Comparison of ENCODE assay signal across 8 cellular contexts in genomic region chr1:33433509-33434362, GRCh38. TPM values are rescaled to one million over a fixed set of nuclear protein-coding genes. Genes with fewer than 3 reads are reported as not detected.
DNase-seq lines count a peak whose midpoint lies in the region; ATAC-seq, FAIRE-seq and TF ChIP-seq lines count a peak whose summit lies in the region.

No MANE protein-coding gene starts in this region.

- no peaks in the 10 kb centered on the region for H3K27me3 ChIP-seq in astrocyte (ENCODE audit: insufficient read depth, low read length)
- H3K27me3 ChIP-seq in right lobe of liver, result no peaks in the 10 kb centered on the region

- H3K4me3 Mint-ChIP-seq in astrocyte (ENCODE audit: unreplicated experiment), result no peak overlapping the region
- H3K4me3 Mint-ChIP-seq in glutamatergic neuron (ENCODE audit: unreplicated experiment), result no peak overlapping the region

- no peaks in the 10 kb centered on the region for H3K9me3 ChIP-seq in astrocyte (ENCODE audit: insufficient read depth, low read depth, low read length)
- no peaks in the 10 kb centered on the region for H3K9me3 ChIP-seq in right lobe of liver

- TF ChIP-seq CTCF in astrocyte (IDR thresholded peaks at IDR 0.05; ENCODE audit: insufficient read depth, low read depth, low read length), result no peak
- no peak for TF ChIP-seq CTCF in right lobe of liver (IDR thresholded peaks at IDR 0.05)
- no peak for TF ChIP-seq CTCF in glutamatergic neuron (IDR thresholded peaks at IDR 0.05; ENCODE audit: partially characterized antibody, unreplicated experiment)

- no peak overlapping the region for H2AFZ ChIP-seq in astrocyte (ENCODE audit: low read depth, low read length)

- peak overlapping the region; percentile 77 for H3K27ac Mint-ChIP-seq in astrocyte (ENCODE audit: unreplicated experiment)
- no peak overlapping the region for H3K27ac Mint-ChIP-seq in glutamatergic neuron (ENCODE audit: unreplicated experiment)

- H3K9ac ChIP-seq in astrocyte (ENCODE audit: low read length), result no peak overlapping the region

- WGBS in right lobe of liver (ENCODE audit: insufficient coverage, low coverage, low lambda C conversion rate, missing lambda C conversion rate), result 47% methylated on average over 3 of the region's 3 CpGs

- H3K4me1 Mint-ChIP-seq in astrocyte (ENCODE audit: low read depth, unreplicated experiment), result peaks cover 39% of the 10 kb centered on the region
- peaks cover 37% of the 10 kb centered on the region for H3K4me1 Mint-ChIP-seq in glutamatergic neuron (ENCODE audit: low read depth, unreplicated experiment)

- peaks cover 9% of the 10 kb centered on the region for H4K20me1 ChIP-seq in astrocyte (ENCODE audit: insufficient read depth, low read length)

- FAIRE-seq in astrocyte (lab: Jason Lieb, UNC), result peak; percentile 98

- peaks cover 18% of the 10 kb centered on the region for H3K79me2 ChIP-seq in astrocyte (ENCODE audit: insufficient read depth, low read length)

- H3K27ac ChIP-seq in astrocyte (ENCODE audit: low read depth, low read length), result peak overlapping the region; percentile 69
- peak overlapping the region in 1 of 3 donors; percentile 53 for H3K27ac ChIP-seq in right lobe of liver

- DNase-seq in A172 (ENCODE audit: low spot score) (peak; percentile 98), HS-5 (ENCODE audit: low read depth) (peak; percentile 99), astrocyte (ENCODE audit: low read depth) (peak; percentile 98), right lobe of liver (peak in 1 of 3 donors; percentile 24), glutamatergic neuron (no peak), NCI-H1105 (lab: John Stamatoyannopoulos, UW) (no peak)

- no peaks in the 10 kb centered on the region for H3K27me3 Mint-ChIP-seq in astrocyte (ENCODE audit: low read depth, unreplicated experiment)
- peaks cover 7% of the 10 kb centered on the region for H3K27me3 Mint-ChIP-seq in glutamatergic neuron (ENCODE audit: unreplicated experiment)

- ATAC-seq in right lobe of liver, result peak; percentile 7 to 50 (median 14)
- no peak for ATAC-seq in GM21723 (IDR thresholded peaks at IDR 0.05; ENCODE audit: unreplicated experiment)
- ATAC-seq in GM18519 (IDR thresholded peaks at IDR 0.05; ENCODE audit: low FRiP score, unreplicated experiment), result no peak

- peak overlapping the region; percentile 73 for H3K4me2 ChIP-seq in astrocyte (ENCODE audit: low read length)

- no peak for TF ChIP-seq POLR2A in right lobe of liver (IDR thresholded peaks at IDR 0.05)

- H3K4me1 ChIP-seq in astrocyte (ENCODE audit: insufficient read depth, low read length) (peaks cover 45% of the 10 kb centered on the region), right lobe of liver (peaks cover 0 to 8% (median 2%) of the 10 kb centered on the region in 4 donors)

- intact Hi-C loops in right lobe of liver (cut with DNase I), result no loop called here

- H3K36me3 Mint-ChIP-seq in astrocyte (ENCODE audit: low read depth, unreplicated experiment) (no peaks in the 10 kb centered on the region), glutamatergic neuron (ENCODE audit: unreplicated experiment) (no peaks in the 10 kb centered on the region)

- H3K4me3 ChIP-seq in astrocyte (ENCODE audit: insufficient read depth, low read depth, low read length), result no peak overlapping the region
- H3K4me3 ChIP-seq in right lobe of liver, result no peak overlapping the region

- no peaks in the 10 kb centered on the region for H3K36me3 ChIP-seq in astrocyte (ENCODE audit: insufficient read depth, low read length)
- H3K36me3 ChIP-seq in right lobe of liver, result no peaks in the 10 kb centered on the region

- H3K9me3 Mint-ChIP-seq in astrocyte (ENCODE audit: unreplicated experiment) (peaks cover 2% of the 10 kb centered on the region), glutamatergic neuron (ENCODE audit: unreplicated experiment) (peaks cover 8% of the 10 kb centered on the region)

RNA-seq across cellular contexts. Expression of gene PHC2, which starts 2.8 kb away (rescaled TPM):
- 45.7 and 62.0 TPM in 2 replicates for total RNA-seq in A172 (2014; rRNA removed; shearing (Covaris generic))
- 112 and 113 TPM in 2 replicates for total RNA-seq in astrocyte
- total RNA-seq in right lobe of liver, result 10 to 100 TPM; 49.3 to 86.5 (median 66.8) TPM
- total RNA-seq in glutamatergic neuron (ENCODE audit: unreplicated experiment), result 287 TPM

RNA-seq across cellular contexts. Expression of gene ZSCAN20, which starts 38.7 kb away (rescaled TPM):
- 4.0 and 5.1 TPM in 2 replicates for total RNA-seq in A172 (2014; rRNA removed; shearing (Covaris generic))
- total RNA-seq in astrocyte (5.2 and 6.9 TPM in 2 replicates), right lobe of liver (1 to 10 TPM in 4 of 6 experiments, under 1 TPM in 2; 0.81 to 2.7 (median 1.4) TPM), glutamatergic neuron (ENCODE audit: unreplicated experiment) (9.7 TPM)

Comparison
In these comparisons a context has a peak if more than half of its experiments do, and no peak if none do; other contexts are left out.
1. DNase-seq: peak in A172 (single experiment), HS-5 (single experiment) and astrocyte (single experiment); none in glutamatergic neuron (single experiment) and NCI-H1105 (single experiment).
2. ATAC-seq: peak in right lobe of liver (4 of 4); none in GM21723 (single experiment) and GM18519 (single experiment).